12 cellular contexts compared by ENCODE assay signal in the genomic region with DNA sequence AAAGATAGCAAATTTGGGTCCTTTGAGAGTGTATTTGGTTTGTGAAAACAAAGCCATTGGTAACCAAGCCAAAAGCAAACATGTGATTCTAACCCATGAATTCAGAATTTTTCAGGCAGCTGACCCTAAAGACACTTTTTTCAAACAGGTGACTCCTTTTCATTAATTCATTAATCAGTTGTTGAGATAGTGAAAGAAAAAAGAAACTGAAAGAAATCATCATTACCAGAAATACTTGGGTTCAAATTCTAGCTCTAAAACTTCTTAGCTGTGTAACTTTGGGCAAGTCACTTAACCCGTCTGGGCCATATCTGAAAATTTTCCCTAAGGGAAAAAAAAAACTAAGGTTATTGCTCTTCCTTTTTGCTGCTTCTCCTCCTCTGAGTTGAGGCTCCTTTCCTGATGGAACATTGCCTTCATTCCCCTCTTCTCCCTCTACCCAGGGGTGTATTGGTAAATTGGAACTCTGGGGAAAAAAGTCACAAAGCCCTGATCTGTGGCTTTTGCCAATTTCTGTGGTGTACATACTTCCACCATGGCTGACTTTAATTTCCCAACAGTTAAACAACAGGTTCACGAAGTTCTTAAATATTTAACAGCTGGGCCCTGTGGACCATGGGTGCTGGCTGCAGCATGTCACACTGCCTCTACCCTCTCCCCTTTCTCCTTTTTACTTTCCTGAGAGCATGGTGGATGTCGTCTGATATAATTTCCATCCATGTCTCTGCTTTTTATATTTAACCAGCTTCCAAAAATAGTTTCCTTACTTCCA.
DNase-seq lines count a peak whose midpoint lies in the region; ATAC-seq and TF ChIP-seq lines count a peak whose summit lies in the region.
"Had no signal": no experiment of that assay in that cellular context is flagged by ENCODE, and none has a peak within 500 bp of the region (broad histone marks: within the 10 kb centered on the region; RNA-seq: fewer than 3 reads in every experiment).

No MANE protein-coding gene starts in this region.

- in situ Hi-C loops in gastrocnemius medialis (cut with MboI; ENCODE audit: low sequenced_read_pairs in 4 of 4), result no loop called here

- no peaks in the 10 kb centered on the region for H3K36me3 ChIP-seq in ACC112 (ENCODE audit: insufficient read depth, low read length)
- no peaks in the 10 kb centered on the region for H3K36me3 ChIP-seq in Peyer's patch
- no peaks in the 10 kb centered on the region for H3K36me3 ChIP-seq in fibroblast of lung (ENCODE audit: control insufficient read depth, insufficient read depth, low read length)
- no peaks in the 10 kb centered on the region for H3K36me3 ChIP-seq in gastrocnemius medialis

- TF ChIP-seq CTCF in Peyer's patch (IDR thresholded peaks at IDR 0.05) (no peak), fibroblast of lung (conservative IDR thresholded peaks at IDR 0.05 in 1 of 2, IDR thresholded peaks at IDR 0.05 in 1 of 2; ENCODE audit: low read depth in 1 of 2, low read length in 2 of 2) (no peak), gastrocnemius medialis (IDR thresholded peaks at IDR 0.05 in 4 of 5, conservative IDR thresholded peaks at IDR 0.05 in 1 of 5) (no peak)

- TF ChIP-seq POLR2A in Peyer's patch (IDR thresholded peaks at IDR 0.05), result no peak
- TF ChIP-seq POLR2A in gastrocnemius medialis (IDR thresholded peaks at IDR 0.05), result no peak

- H3K4me1 ChIP-seq in ACC112 (ENCODE audit: control insufficient read depth, insufficient read depth, low read length, unreplicated experiment), result peaks cover 45% of the 10 kb centered on the region
- H3K4me1 ChIP-seq in Peyer's patch, result peaks cover 0 to 10% (median 0%) of the 10 kb centered on the region in 4 donors
- peaks cover 29% of the 10 kb centered on the region for H3K4me1 ChIP-seq in fibroblast of lung (ENCODE audit: control insufficient read depth, extremely low read depth, insufficient read depth, low read length)
- peaks cover 0 to 9% of the 10 kb centered on the region in 2 donors for H3K4me1 ChIP-seq in gastrocnemius medialis

- H3K4me3 ChIP-seq in ACC112 (ENCODE audit: low read depth, low read length) (peak overlapping the region; percentile 58), Peyer's patch (no peak overlapping the region), fibroblast of lung (replicated peaks in 1 of 4; ENCODE audit: control extremely low read depth in 1 of 4, insufficient read depth in 1 of 4, low read depth in 3 of 4, low read length in 4 of 4) (no peak overlapping the region), gastrocnemius medialis (no peak overlapping the region)

- peak overlapping the region; percentile 100 for H3K27ac ChIP-seq in ACC112 (ENCODE audit: low read depth, low read length)
- H3K27ac ChIP-seq in Peyer's patch, result peak overlapping the region in 3 of 4 donors; percentile 56 to 86 (median 82)
- H3K27ac ChIP-seq in fibroblast of lung (ENCODE audit: insufficient read depth, low read length), result peak overlapping the region; percentile 98
- peak overlapping the region; percentile 17 to 69 (median 52) for H3K27ac ChIP-seq in gastrocnemius medialis

- H4K20me1 ChIP-seq in fibroblast of lung (ENCODE audit: control insufficient read depth, extremely low read depth, insufficient read depth, low read length), result no peaks in the 10 kb centered on the region

- no peak for ATAC-seq in gastrocnemius medialis
- ATAC-seq: natural killer cell treated with Interleukin-12 subunit alpha and Interleukin-12 subunit beta and Interleukin-15 and Interleukin-18, amount 100 ng/mL, for 72 hours had no signal

- H3K9me3 ChIP-seq in Peyer's patch (no peaks in the 10 kb centered on the region), fibroblast of lung (ENCODE audit: control insufficient read depth, insufficient read depth, low read depth, low read length) (no peaks in the 10 kb centered on the region), gastrocnemius medialis (no peaks in the 10 kb centered on the region)

- H3K79me2 ChIP-seq in ACC112 (ENCODE audit: control insufficient read depth, insufficient read depth, low read length, unreplicated experiment), result no peaks in the 10 kb centered on the region
- H3K79me2 ChIP-seq in fibroblast of lung (ENCODE audit: control insufficient read depth, insufficient read depth, low read length), result no peaks in the 10 kb centered on the region

- H3K4me2 ChIP-seq in fibroblast of lung (ENCODE audit: extremely low read depth, insufficient read depth, low read length), result peak overlapping the region; percentile 39

- DNase-seq in Peyer's patch, result no peak
- no peak for DNase-seq in fibroblast of lung (ENCODE audit: low read depth in 2 of 2)
- no peak for DNase-seq in gastrocnemius medialis
- no peak for DNase-seq in HK-2 (ENCODE audit: unreplicated experiment)
- DNase-seq in C1 segment of cervical spinal cord (lab: John Stamatoyannopoulos, UW), result no peak
- DNase-seq in hypothalamus (lab: John Stamatoyannopoulos, UW), result no peak
- DNase-seq in iPS-NIHi7 (ENCODE audit: extremely low spot score), result no peak
- DNase-seq: activated naive CD4-positive, alpha-beta T cell treated with Interleukin-2 at 50 U/mL for 16 hours; cerebellar nuclear complex; NCI-H1048 had no signal

- H2AFZ ChIP-seq in ACC112 (ENCODE audit: low read length, unreplicated experiment), result peak overlapping the region; percentile 26
- H2AFZ ChIP-seq in fibroblast of lung (ENCODE audit: low read length), result no peak overlapping the region

- H3K27me3 ChIP-seq in ACC112 (ENCODE audit: insufficient read depth, low read length) (no peaks in the 10 kb centered on the region), Peyer's patch (no peaks in the 10 kb centered on the region), fibroblast of lung (ENCODE audit: control insufficient read depth, insufficient read depth, low read length) (no peaks in the 10 kb centered on the region), gastrocnemius medialis (peaks cover 0 to 6% (median 0%) of the 10 kb centered on the region in 3 donors)

- no peak overlapping the region for H3K9ac ChIP-seq in fibroblast of lung (ENCODE audit: insufficient read depth, low read length)

- intact Hi-C loops in gastrocnemius medialis (cut with DNase I; ENCODE audit: low total_unique reads), result loop anchor here (5.0 kb wide), 1 partner anchor 35 kb away; no protein-coding TSS in a partner anchor
